ENCODE assay signal across 9 cellular contexts in genomic region chr13:42333613-42334328, GRCh38.
DNase-seq lines count a peak whose midpoint lies in the region; ATAC-seq, FAIRE-seq and TF ChIP-seq lines count a peak whose summit lies in the region.
"Had no signal": no experiment of that assay in that cellular context is flagged by ENCODE, and none has a peak within 500 bp of the region (broad histone marks: within the 10 kb centered on the region; RNA-seq: fewer than 3 reads in every experiment).

No MANE protein-coding gene starts in this region.

- H3K4me3 ChIP-seq in A549 = no peak overlapping the region

- TF ChIP-seq RAD21 in A549 (conservative IDR thresholded peaks at IDR 0.05 in 1 of 2, IDR thresholded peaks at IDR 0.05 in 1 of 2) = peak; percentile 49 to 54

- CTCF ChIA-PET in A549 (lab: Yijun Ruan, JAX) = interaction anchor here (0.9 to 1.4 kb wide), 4 partner anchors 9 to 262 kb away, joined by 3 to 4 read pairs (median 4); no protein-coding TSS in a partner anchor

- FAIRE-seq in A549 (lab: Jason Lieb, UNC) = no peak
- FAIRE-seq: frontal cortex had no signal

- H3K4me2 ChIP-seq in A549 = 0 out of 3 replicates have a peak overlapping the region, but pooled peaks have one; percentile 21

- TF ChIP-seq CTCF in A549 (IDR thresholded peaks at IDR 0.05) = peak; percentile 21; the same call in 2 of the 3 replicates
- peak; percentile 82 for TF ChIP-seq CTCF in GM12872 (IDR thresholded peaks at IDR 0.05; ENCODE audit: insufficient read depth, low read depth, low read length)

- TF ChIP-seq EP300 in A549 (IDR thresholded peaks at IDR 0.05) = no peak

- H3K27ac ChIP-seq in A549 = 0 out of 6 replicates have a peak overlapping the region, but pooled peaks of 1 of the 2 experiments have one; percentile 18

- TF ChIP-seq POLR2A in A549 (IDR thresholded peaks at IDR 0.05; ENCODE audit: low read length) = no peak

- 0 out of 3 replicates have a peak, but pooled peaks cover 3% of the 10 kb centered on the region for H3K4me1 ChIP-seq in A549

- POLR2A ChIA-PET in A549 (lab: Yijun Ruan, JAX) = interaction anchor here (0.7 kb wide), 1 partner anchor 21 kb away, joined by 8 read pairs; no protein-coding TSS in a partner anchor

- H3K9me3 ChIP-seq in A549 = no peaks in the 10 kb centered on the region

- DNase-seq in A549 (ENCODE audit: low read depth in 1 of 2, low spot score in 1 of 2) (peak; percentile 3 to 41), RPMI7951 (ENCODE audit: low read depth) (peak; percentile 66), renal cortical epithelial cell (ENCODE audit: low read depth) (peak; percentile 24), Right ventricle myocardium superior (no peak), NCI-H2107 treated with DMSO at 0.1 percent for 48 hours (lab: John Stamatoyannopoulos, UW; ENCODE audit: unreplicated experiment) (no peak)

- peak; percentile 89 to 92 for ATAC-seq in A549
- ATAC-seq in HG02981 (IDR thresholded peaks at IDR 0.05; ENCODE audit: unreplicated experiment) = peak; percentile 62
- ATAC-seq in esophagus mucosa = peak; percentile 59
- no peak for ATAC-seq in Right ventricle myocardium superior (ENCODE audit: poor library complexity)

- WGBS in A549 (ENCODE audit: missing lambda C conversion rate) = 58% methylated on average over 10 of the region's 12 CpGs

- intact Hi-C loops in Right ventricle myocardium superior (cut with DNase I) = no loop called here

TF ChIP-seq in A549, 52 proteins besides CTCF, POLR2A, EP300 and RAD21:
- no peak for TF ChIP-seq ESRRA (IDR thresholded peaks at IDR 0.05; ENCODE audit: borderline replicate concordance, low read length)
- 0 out of 3 replicates have a peak, but pooled peaks have one; percentile 13 for TF ChIP-seq SMC3 (IDR thresholded peaks at IDR 0.05)

Comparison
In these comparisons a context has a peak if more than half of its experiments do, and no peak if none do; other contexts are left out.
1. DNase-seq: peak in A549 (2 of 2), RPMI7951 (single experiment) and renal cortical epithelial cell (single experiment); none in Right ventricle myocardium superior (single experiment) and NCI-H2107 treated with DMSO at 0.1 percent for 48 hours (single experiment).